10 cellular contexts compared by ENCODE assay signal in the genomic region with DNA sequence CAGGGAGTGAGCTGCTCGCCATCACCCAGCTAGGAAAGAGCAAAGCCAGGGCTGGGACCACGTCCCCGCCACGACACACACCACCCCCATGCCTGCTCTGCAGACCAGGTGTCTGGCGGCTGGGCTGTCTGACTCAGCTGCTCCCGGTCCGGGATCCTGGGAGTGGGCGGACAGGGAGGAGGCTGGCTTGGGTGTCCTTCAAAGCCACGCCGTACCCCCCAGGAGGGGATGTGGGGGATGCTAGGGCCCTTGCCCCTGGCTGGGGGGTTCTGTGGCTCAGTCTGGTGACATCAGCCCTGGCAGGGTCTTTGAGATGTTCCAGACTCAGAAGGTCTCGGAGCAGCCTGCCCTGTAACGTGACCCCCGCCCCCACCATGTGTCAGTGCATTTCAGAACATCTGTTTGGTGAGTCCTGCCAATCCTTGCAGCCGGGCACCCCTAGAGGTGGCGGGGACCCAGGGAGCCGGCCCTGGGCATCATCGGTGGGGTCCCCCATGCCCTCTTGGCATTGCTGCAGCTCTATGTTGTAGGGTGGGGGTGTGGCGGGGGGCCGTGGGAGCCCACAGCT.
DNase-seq lines count a peak whose midpoint lies in the region; ATAC-seq and TF ChIP-seq lines count a peak whose summit lies in the region.
"Had no signal": no experiment of that assay in that cellular context is flagged by ENCODE, and none has a peak within 500 bp of the region (broad histone marks: within the 10 kb centered on the region; RNA-seq: fewer than 3 reads in every experiment).

No MANE protein-coding gene starts in this region.

- no peak overlapping the region for H3K9ac ChIP-seq in neuronal stem cell (ENCODE audit: low read depth, low read length, poor library complexity)

- H2AK5ac ChIP-seq in neuronal stem cell (ENCODE audit: low read depth, low read length) = peak overlapping the region; percentile 82

- DNase-seq in Peyer's patch = peak in 2 of 3 donors; percentile 18 to 60
- DNase-seq in neuronal stem cell (ENCODE audit: low spot score) = no peak
- DNase-seq in putamen (ENCODE audit: low spot score) = no peak
- DNase-seq in activated naive CD4-positive, alpha-beta T cell treated with anti-CD3 and anti-CD28 coated beads, Interleukin-2, amount 50 U/mL, for 16 hours = no peak
- no peak for DNase-seq in anterior cingulate cortex (lab: John Stamatoyannopoulos, UW)
- DNase-seq: activated T-cell treated with anti-CD3 and anti-CD28 coated beads, Interleukin-2, amount 50 U/mL, for 24 hours; cerebellar nuclear complex had no signal

- TF ChIP-seq CTCF in Peyer's patch (IDR thresholded peaks at IDR 0.05) = no peak
- TF ChIP-seq CTCF in gastroesophageal sphincter (IDR thresholded peaks at IDR 0.05) = no peak

- H3K9me3 ChIP-seq in Peyer's patch (no peaks in the 10 kb centered on the region), gastroesophageal sphincter (no peaks in the 10 kb centered on the region), neuronal stem cell (replicated peaks in 1 of 2; ENCODE audit: control insufficient read depth in 2 of 2, insufficient read depth in 1 of 2, low read depth in 1 of 2, low read length in 2 of 2) (no peaks in the 10 kb centered on the region)

- H3K79me2 ChIP-seq in ACC112 (ENCODE audit: control insufficient read depth, insufficient read depth, low read length, unreplicated experiment) = no peaks in the 10 kb centered on the region

- H4K8ac ChIP-seq in neuronal stem cell (ENCODE audit: low read depth, low read length) = no peak overlapping the region

- peak overlapping the region; percentile 50 for H2BK12ac ChIP-seq in neuronal stem cell (ENCODE audit: low read length)

- H3K79me1 ChIP-seq in neuronal stem cell (ENCODE audit: low read depth, low read length) = no peaks in the 10 kb centered on the region

- H3K14ac ChIP-seq in neuronal stem cell (ENCODE audit: low read length) = no peak overlapping the region

- TF ChIP-seq POLR2A in Peyer's patch (IDR thresholded peaks at IDR 0.05) (no peak), gastroesophageal sphincter (IDR thresholded peaks at IDR 0.05) (no peak)

- H3K36me3 ChIP-seq in ACC112 (ENCODE audit: insufficient read depth, low read length) = no peaks in the 10 kb centered on the region
- H3K36me3 ChIP-seq in Peyer's patch = no peaks in the 10 kb centered on the region
- peaks cover 0 to 12% of the 10 kb centered on the region in 2 donors for H3K36me3 ChIP-seq in gastroesophageal sphincter
- no peaks in the 10 kb centered on the region for H3K36me3 ChIP-seq in neuronal stem cell (replicated peaks in 1 of 2; ENCODE audit: control insufficient read depth in 2 of 2, insufficient read depth in 2 of 2, low read length in 2 of 2)

- H2BK120ac ChIP-seq in neuronal stem cell (ENCODE audit: low read depth, low read length) = no peak overlapping the region

- no peak overlapping the region for H3K4ac ChIP-seq in neuronal stem cell (ENCODE audit: low read length)

- no peak overlapping the region for H3K4me2 ChIP-seq in neuronal stem cell (ENCODE audit: insufficient read depth, low read length, poor library complexity, severe bottlenecking)

- H2BK5ac ChIP-seq in neuronal stem cell (ENCODE audit: low read length) = no peak overlapping the region

- H3K18ac ChIP-seq in neuronal stem cell (ENCODE audit: low read length) = peak overlapping the region; percentile 16

- H3K4me1 ChIP-seq in ACC112 (ENCODE audit: control insufficient read depth, insufficient read depth, low read length, unreplicated experiment) = peaks cover 13% of the 10 kb centered on the region
- peaks cover 0 to 34% (median 0%) of the 10 kb centered on the region in 4 donors for H3K4me1 ChIP-seq in Peyer's patch
- H3K4me1 ChIP-seq in gastroesophageal sphincter = peaks cover 6 to 67% (median 44%) of the 10 kb centered on the region in 3 donors
- peaks cover 0 to 12% of the 10 kb centered on the region in 2 donors for H3K4me1 ChIP-seq in neuronal stem cell (ENCODE audit: control insufficient read depth in 2 of 2, insufficient read depth in 1 of 2, low read depth in 1 of 2, low read length in 2 of 2)

- peak overlapping the region; percentile 48 for H3K4me3 ChIP-seq in ACC112 (ENCODE audit: low read depth, low read length)
- no peak overlapping the region for H3K4me3 ChIP-seq in Peyer's patch
- H3K4me3 ChIP-seq in gastroesophageal sphincter = peak overlapping the region in 1 of 2 donors; percentile 25
- no peak overlapping the region for H3K4me3 ChIP-seq in neuronal stem cell (ENCODE audit: low read length in 2 of 2)

- H3K27ac ChIP-seq in ACC112 (ENCODE audit: low read depth, low read length) = no peak overlapping the region
- H3K27ac ChIP-seq in Peyer's patch = peak overlapping the region; percentile 62 to 87 (median 66)
- peak overlapping the region; percentile 66 to 96 (median 92) for H3K27ac ChIP-seq in gastroesophageal sphincter
- H3K27ac ChIP-seq in neuronal stem cell (replicated peaks; ENCODE audit: low read length) = no peak overlapping the region

- 23% methylated on average over 7 of the region's 19 CpGs; no CpG with 5 or more reads in 1 of the 2 donors for WGBS in gastroesophageal sphincter (ENCODE audit: low coverage in 1 of 2), 2 donors
- WGBS in neuronal stem cell (ENCODE audit: extremely low coverage in 2 of 2, insufficient read length in 2 of 2, insufficient replicate concordance in 1 of 2), 2 donors = no CpG with 5 or more reads among the region's 19 CpGs

- TF ChIP-seq EP300 in gastroesophageal sphincter (IDR thresholded peaks at IDR 0.05) = no peak

- ATAC-seq in gastroesophageal sphincter (peak; percentile 15), HG03095 (IDR thresholded peaks at IDR 0.05; ENCODE audit: unreplicated experiment) (no peak)

- H3K27me3 ChIP-seq in ACC112 (ENCODE audit: insufficient read depth, low read length) = peaks cover 29% of the 10 kb centered on the region
- H3K27me3 ChIP-seq in Peyer's patch = no peaks in the 10 kb centered on the region
- no peaks in the 10 kb centered on the region for H3K27me3 ChIP-seq in gastroesophageal sphincter
- H3K27me3 ChIP-seq in neuronal stem cell (ENCODE audit: control insufficient read depth in 3 of 3, insufficient read depth in 3 of 3, low read depth in 1 of 3, low read length in 3 of 3) = peaks cover 0 to 56% (median 0%) of the 10 kb centered on the region in 3 experiments

- H2AFZ ChIP-seq in ACC112 (ENCODE audit: low read length, unreplicated experiment) (no peak overlapping the region), neuronal stem cell (ENCODE audit: low read length) (peak overlapping the region; percentile 17)

- no peak overlapping the region for H2BK15ac ChIP-seq in neuronal stem cell (ENCODE audit: low read length)

- peak overlapping the region; percentile 17 for H3K23ac ChIP-seq in neuronal stem cell (ENCODE audit: low read depth, low read length, poor library complexity)

- no peak overlapping the region for H4K91ac ChIP-seq in neuronal stem cell (ENCODE audit: low read depth, low read length, poor library complexity)

Comparison
In these comparisons a context has a peak if more than half of its experiments do, and no peak if none do; other contexts are left out.
1. H3K27ac ChIP-seq: peak in Peyer's patch (4 of 4) and gastroesophageal sphincter (4 of 4); none in ACC112 (single experiment) and neuronal stem cell (single experiment).
2. DNase-seq: peak in Peyer's patch (2 of 3); none in neuronal stem cell (single experiment), putamen (single experiment), activated naive CD4-positive, alpha-beta T cell treated with anti-CD3 and anti-CD28 coated beads, Interleukin-2, amount 50 U/mL, for 16 hours (single experiment) and anterior cingulate cortex (0 of 58).